1 cellular context compared by ENCODE assay signal in genomic region chr17:21214015-21214776, GRCh38.
TF ChIP-seq lines count a peak whose summit lies in the region.

A gene with protein sequence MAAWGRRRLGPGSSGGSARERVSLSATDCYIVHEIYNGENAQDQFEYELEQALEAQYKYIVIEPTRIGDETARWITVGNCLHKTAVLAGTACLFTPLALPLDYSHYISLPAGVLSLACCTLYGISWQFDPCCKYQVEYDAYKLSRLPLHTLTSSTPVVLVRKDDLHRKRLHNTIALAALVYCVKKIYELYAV (minus strand): TSS chr17:21214161. CDS start chr17:21214152, 9 bp downstream.

TF ChIP-seq in HEK293, 187 proteins besides CTCF, POLR2A, EP300 and RAD21 (continued from another document and continues in another):
- peak; percentile 58; the same call in 1 of the 2 replicates for TF ChIP-seq ZSCAN30 (tag by site-specific recombination; IDR thresholded peaks at IDR 0.05)
- no peak for TF ChIP-seq ZSCAN23 (tag by site-specific recombination; IDR thresholded peaks at IDR 0.05)
- no peak for TF ChIP-seq ZNF350 (tag by site-specific recombination; IDR thresholded peaks at IDR 0.05)
- no peak for TF ChIP-seq ZNF548 (tag by site-specific recombination; IDR thresholded peaks at IDR 0.05)
- no peak for TF ChIP-seq ZNF311 (tag by site-specific recombination; IDR thresholded peaks at IDR 0.05; ENCODE audit: borderline replicate concordance)
- TF ChIP-seq, protein P1, sequence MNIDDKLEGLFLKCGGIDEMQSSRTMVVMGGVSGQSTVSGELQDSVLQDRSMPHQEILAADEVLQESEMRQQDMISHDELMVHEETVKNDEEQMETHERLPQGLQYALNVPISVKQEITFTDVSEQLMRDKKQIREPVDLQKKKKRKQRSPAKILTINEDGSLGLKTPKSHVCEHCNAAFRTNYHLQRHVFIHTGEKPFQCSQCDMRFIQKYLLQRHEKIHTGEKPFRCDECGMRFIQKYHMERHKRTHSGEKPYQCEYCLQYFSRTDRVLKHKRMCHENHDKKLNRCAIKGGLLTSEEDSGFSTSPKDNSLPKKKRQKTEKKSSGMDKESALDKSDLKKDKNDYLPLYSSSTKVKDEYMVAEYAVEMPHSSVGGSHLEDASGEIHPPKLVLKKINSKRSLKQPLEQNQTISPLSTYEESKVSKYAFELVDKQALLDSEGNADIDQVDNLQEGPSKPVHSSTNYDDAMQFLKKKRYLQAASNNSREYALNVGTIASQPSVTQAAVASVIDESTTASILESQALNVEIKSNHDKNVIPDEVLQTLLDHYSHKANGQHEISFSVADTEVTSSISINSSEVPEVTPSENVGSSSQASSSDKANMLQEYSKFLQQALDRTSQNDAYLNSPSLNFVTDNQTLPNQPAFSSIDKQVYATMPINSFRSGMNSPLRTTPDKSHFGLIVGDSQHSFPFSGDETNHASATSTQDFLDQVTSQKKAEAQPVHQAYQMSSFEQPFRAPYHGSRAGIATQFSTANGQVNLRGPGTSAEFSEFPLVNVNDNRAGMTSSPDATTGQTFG (tag by site-specific recombination; IDR thresholded peaks at IDR 0.05; ENCODE audit: borderline replicate concordance), result no peak
- TF ChIP-seq ZNF23 (tag by site-specific recombination; IDR thresholded peaks at IDR 0.05; ENCODE audit: borderline replicate concordance), result no peak
- TF ChIP-seq KLF7 (tag by site-specific recombination; IDR thresholded peaks at IDR 0.05; ENCODE audit: borderline replicate concordance), result no peak
- TF ChIP-seq SP7 (tag by site-specific recombination; IDR thresholded peaks at IDR 0.05), result peak; percentile 75; the same call in 1 of the 2 replicates
- no peak for TF ChIP-seq RBAK (tag by site-specific recombination; IDR thresholded peaks at IDR 0.05)
- TF ChIP-seq ZNF426 (tag by site-specific recombination; IDR thresholded peaks at IDR 0.05), result no peak
- no peak for TF ChIP-seq SCRT2 (tag by site-specific recombination; IDR thresholded peaks at IDR 0.05)
- no peak for TF ChIP-seq ZNF423 (tag by site-specific recombination; IDR thresholded peaks at IDR 0.05)
- 0 out of 2 replicates have a peak, but pooled peaks have one; percentile 18 for TF ChIP-seq HOXC10 (CRISPR knock-in tag; IDR thresholded peaks at IDR 0.05)
- peak; percentile 65; the same call in 1 of the 2 replicates for TF ChIP-seq ZNF561 (tag by site-specific recombination; IDR thresholded peaks at IDR 0.05; ENCODE audit: borderline replicate concordance)
- TF ChIP-seq KLF9 (tag by site-specific recombination; IDR thresholded peaks at IDR 0.05; ENCODE audit: low read depth), result peak; percentile 28; the same call in 1 of the 2 replicates
- TF ChIP-seq, protein P2, sequence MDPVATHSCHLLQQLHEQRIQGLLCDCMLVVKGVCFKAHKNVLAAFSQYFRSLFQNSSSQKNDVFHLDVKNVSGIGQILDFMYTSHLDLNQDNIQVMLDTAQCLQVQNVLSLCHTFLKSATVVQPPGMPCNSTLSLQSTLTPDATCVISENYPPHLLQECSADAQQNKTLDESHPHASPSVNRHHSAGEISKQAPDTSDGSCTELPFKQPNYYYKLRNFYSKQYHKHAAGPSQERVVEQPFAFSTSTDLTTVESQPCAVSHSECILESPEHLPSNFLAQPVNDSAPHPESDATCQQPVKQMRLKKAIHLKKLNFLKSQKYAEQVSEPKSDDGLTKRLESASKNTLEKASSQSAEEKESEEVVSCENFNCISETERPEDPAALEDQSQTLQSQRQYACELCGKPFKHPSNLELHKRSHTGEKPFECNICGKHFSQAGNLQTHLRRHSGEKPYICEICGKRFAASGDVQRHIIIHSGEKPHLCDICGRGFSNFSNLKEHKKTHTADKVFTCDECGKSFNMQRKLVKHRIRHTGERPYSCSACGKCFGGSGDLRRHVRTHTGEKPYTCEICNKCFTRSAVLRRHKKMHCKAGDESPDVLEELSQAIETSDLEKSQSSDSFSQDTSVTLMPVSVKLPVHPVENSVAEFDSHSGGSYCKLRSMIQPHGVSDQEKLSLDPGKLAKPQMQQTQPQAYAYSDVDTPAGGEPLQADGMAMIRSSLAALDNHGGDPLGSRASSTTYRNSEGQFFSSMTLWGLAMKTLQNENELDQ (tag by site-specific recombination; IDR thresholded peaks at IDR 0.05; ENCODE audit: low read depth), result no peak
- TF ChIP-seq, protein P3, sequence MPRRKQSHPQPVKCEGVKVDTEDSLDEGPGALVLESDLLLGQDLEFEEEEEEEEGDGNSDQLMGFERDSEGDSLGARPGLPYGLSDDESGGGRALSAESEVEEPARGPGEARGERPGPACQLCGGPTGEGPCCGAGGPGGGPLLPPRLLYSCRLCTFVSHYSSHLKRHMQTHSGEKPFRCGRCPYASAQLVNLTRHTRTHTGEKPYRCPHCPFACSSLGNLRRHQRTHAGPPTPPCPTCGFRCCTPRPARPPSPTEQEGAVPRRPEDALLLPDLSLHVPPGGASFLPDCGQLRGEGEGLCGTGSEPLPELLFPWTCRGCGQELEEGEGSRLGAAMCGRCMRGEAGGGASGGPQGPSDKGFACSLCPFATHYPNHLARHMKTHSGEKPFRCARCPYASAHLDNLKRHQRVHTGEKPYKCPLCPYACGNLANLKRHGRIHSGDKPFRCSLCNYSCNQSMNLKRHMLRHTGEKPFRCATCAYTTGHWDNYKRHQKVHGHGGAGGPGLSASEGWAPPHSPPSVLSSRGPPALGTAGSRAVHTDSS (tag by site-specific recombination; IDR thresholded peaks at IDR 0.05), result no peak
- no peak for TF ChIP-seq ZNF112 (tag by site-specific recombination; IDR thresholded peaks at IDR 0.05)
- no peak for TF ChIP-seq ZNF791 (tag by site-specific recombination; IDR thresholded peaks at IDR 0.05)
- no peak for TF ChIP-seq ZNF704 (tag by site-specific recombination; IDR thresholded peaks at IDR 0.05)
- TF ChIP-seq ZNF645 (tag by site-specific recombination; IDR thresholded peaks at IDR 0.05), result no peak
- no peak for TF ChIP-seq ZNF266 (tag by site-specific recombination; IDR thresholded peaks at IDR 0.05; ENCODE audit: low read depth)
- TF ChIP-seq ZNF184 (tag by site-specific recombination; IDR thresholded peaks at IDR 0.05), result no peak; the same call in 1 of the 2 replicates
- TF ChIP-seq ZNF555 (tag by site-specific recombination; conservative IDR thresholded peaks at IDR 0.05), result no peak
- peak; percentile 45; the same call in 1 of the 2 replicates for TF ChIP-seq ZNF596 (tag by site-specific recombination; IDR thresholded peaks at IDR 0.05)
- no peak for TF ChIP-seq GLI2 (tag by site-specific recombination; IDR thresholded peaks at IDR 0.05; ENCODE audit: borderline replicate concordance, low read depth)
- no peak for TF ChIP-seq ZNF221 (tag by site-specific recombination; IDR thresholded peaks at IDR 0.05; ENCODE audit: borderline replicate concordance)
- TF ChIP-seq ZNF155 (tag by site-specific recombination; IDR thresholded peaks at IDR 0.05), result no peak
- peak; percentile 33; the same call in 1 of the 2 replicates for TF ChIP-seq ZNF518A (tag by site-specific recombination; conservative IDR thresholded peaks at IDR 0.05; ENCODE audit: low read depth)
- TF ChIP-seq ZNF16 (tag by site-specific recombination; IDR thresholded peaks at IDR 0.05; ENCODE audit: low read depth), result no peak
- no peak for TF ChIP-seq ZNF585B (tag by site-specific recombination; IDR thresholded peaks at IDR 0.05)
- no peak for TF ChIP-seq ELK4 (IDR thresholded peaks at IDR 0.05; ENCODE audit: borderline replicate concordance, low read depth, low read length)
- no peak for TF ChIP-seq ZFP37 (tag by site-specific recombination; IDR thresholded peaks at IDR 0.05)
- no peak for TF ChIP-seq WT1 (tag by site-specific recombination; IDR thresholded peaks at IDR 0.05)
- no peak; the same call in 1 of the 2 replicates for TF ChIP-seq EGR2 (tag by site-specific recombination; IDR thresholded peaks at IDR 0.05; ENCODE audit: low read depth)
- no peak for TF ChIP-seq ZNF132 (tag by site-specific recombination; IDR thresholded peaks at IDR 0.05; ENCODE audit: borderline replicate concordance)
- peak; percentile 41; the same call in 1 of the 2 replicates for TF ChIP-seq ZNF639 (tag by site-specific recombination; IDR thresholded peaks at IDR 0.05)
- TF ChIP-seq, protein P4, sequence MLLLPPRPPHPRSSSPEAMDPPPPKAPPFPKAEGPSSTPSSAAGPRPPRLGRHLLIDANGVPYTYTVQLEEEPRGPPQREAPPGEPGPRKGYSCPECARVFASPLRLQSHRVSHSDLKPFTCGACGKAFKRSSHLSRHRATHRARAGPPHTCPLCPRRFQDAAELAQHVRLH (tag by site-specific recombination; IDR thresholded peaks at IDR 0.05), result 0 out of 2 replicates have a peak, but pooled peaks have one; percentile 20
- TF ChIP-seq YY1 (tag by site-specific recombination; IDR thresholded peaks at IDR 0.05), result peak; percentile 97
- no peak for TF ChIP-seq ZNF473 (tag by site-specific recombination; IDR thresholded peaks at IDR 0.05)
- no peak for TF ChIP-seq ZNF624 (tag by site-specific recombination; IDR thresholded peaks at IDR 0.05)
- TF ChIP-seq ZFP69B (tag by site-specific recombination; IDR thresholded peaks at IDR 0.05), result no peak
- TF ChIP-seq BCL11B (tag by site-specific recombination; IDR thresholded peaks at IDR 0.05; ENCODE audit: low read depth), result no peak
- TF ChIP-seq KLF17 (tag by site-specific recombination; IDR thresholded peaks at IDR 0.05), result no peak; the same call in 1 of the 2 replicates
